In the genomic region with DNA sequence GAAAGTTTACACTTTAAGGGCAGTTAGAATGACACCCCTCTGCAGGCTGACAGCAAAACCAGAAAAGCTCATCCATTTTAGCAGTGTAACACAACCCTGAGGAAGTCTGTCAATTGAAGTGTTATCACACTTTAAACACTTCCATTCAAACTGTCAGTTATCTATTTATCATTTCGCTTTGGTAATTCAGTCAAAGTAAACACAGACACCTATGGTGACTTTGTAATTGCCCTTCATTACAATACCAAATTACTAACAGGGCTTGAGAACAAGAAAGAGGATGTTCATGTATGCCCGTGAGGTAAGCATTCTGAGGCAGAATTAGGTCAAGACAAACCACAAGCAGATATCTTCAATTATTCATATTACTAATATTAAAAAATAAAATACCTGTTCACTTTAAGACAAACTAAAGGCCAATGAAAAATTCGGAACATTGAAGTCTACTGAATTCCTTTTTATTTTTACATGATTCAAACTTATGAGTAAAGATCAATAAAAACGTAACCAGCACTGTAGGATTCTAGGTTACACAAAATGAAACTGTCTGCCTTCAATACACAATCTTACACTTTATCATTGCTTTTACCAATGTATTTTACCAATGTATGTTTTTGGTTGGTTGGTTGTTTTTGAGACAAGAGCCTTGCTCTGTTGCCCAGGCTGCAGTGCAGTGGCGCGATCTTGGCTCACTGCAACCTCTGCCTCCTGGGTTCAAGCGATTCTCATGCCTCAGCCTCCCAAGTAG, we compare ENCODE assay signal across 12 cellular contexts. TPM values are rescaled to one million over a fixed set of nuclear protein-coding genes. Genes with fewer than 3 reads are reported as not detected.
DNase-seq lines count a peak whose midpoint lies in the region; ATAC-seq and TF ChIP-seq lines count a peak whose summit lies in the region.
"Had no signal": no experiment of that assay in that cellular context is flagged by ENCODE, and none has a peak within 500 bp of the region (broad histone marks: within the 10 kb centered on the region; RNA-seq: fewer than 3 reads in every experiment).

No MANE protein-coding gene starts in this region.

- H2BK120ac ChIP-seq in H9 (ENCODE audit: low read depth, low read length, poor library complexity, severe bottlenecking) = no peak overlapping the region

- H3K36me3 Mint-ChIP-seq in memory B cell (no peaks in the 10 kb centered on the region), H9 (ENCODE audit: insufficient read depth in 1 of 3, low read depth in 3 of 3) (peaks cover 0 to 7% (median 7%) of the 10 kb centered on the region in 3 experiments; a peak in 4 of 7 replicates)

- H2BK12ac ChIP-seq in H9 (ENCODE audit: insufficient read length, low read depth, low read length) = no peak overlapping the region

- no CpG with 5 or more reads among the region's 7 CpGs for WGBS in H9 (ENCODE audit: extremely low coverage, insufficient read length, low lambda C conversion rate)

- ATAC-seq in SK-N-SH treated with all-trans-retinoic acid at 6 μM for 48 hours = peak; percentile 28
- peak; percentile 52 for ATAC-seq in memory B cell (ENCODE audit: low read depth)

- H2BK15ac ChIP-seq in H9 (ENCODE audit: low read depth, low read length) = no peak overlapping the region

- TF ChIP-seq CTCF in H9 (conservative IDR thresholded peaks at IDR 0.05) (no peak), GM20000 (IDR thresholded peaks at IDR 0.05; ENCODE audit: extremely low read depth, missing control alignments) (no peak)

- H3K4ac ChIP-seq in H9 (ENCODE audit: low read depth, low read length) = no peak overlapping the region

- H3K14ac ChIP-seq in H9 (ENCODE audit: insufficient read depth, low read length) = no peak overlapping the region

- DNase-seq in EL (peak; percentile 3), NCI-H1417 (lab: John Stamatoyannopoulos, UW) (peak in 2 of 3 experiments; percentile 41 to 90), memory B cell (ENCODE audit: low spot score in 2 of 2) (no peak), H9 (no peak), SIG-M5 (lab: John Stamatoyannopoulos, UW) (no peak), SW 1271 (lab: John Stamatoyannopoulos, UW) (no peak), GM20000 (ENCODE audit: low spot score) (no peak)
- DNase-seq: activated CD8-positive, alpha-beta memory T cell treated with anti-CD3 and anti-CD28 coated beads, Interleukin-2, amount 50 U/mL, for 4 hours; activated naive CD8-positive, alpha-beta T cell treated with anti-CD3 and anti-CD28 coated beads, Interleukin-2, amount 10 ng/mL, durations not matched to agents 7 days and 5 days; hypothalamus; NCI-H2029 had no signal

- no peak overlapping the region for H3K27ac Mint-ChIP-seq in memory B cell
- H3K27ac Mint-ChIP-seq in H9 = peak overlapping the region in 1 of 3 experiments; percentile 87; a peak in 2 of 7 replicates
- H3K27ac Mint-ChIP-seq: activated naive CD8-positive, alpha-beta T cell treated with anti-CD3 and anti-CD28 coated beads, Interleukin-2, amount 10 ng/mL, durations not matched to agents 7 days and 5 days had no signal

- no peak overlapping the region for H3K4me2 ChIP-seq in H9 (ENCODE audit: insufficient read depth, insufficient read length, low read length)

- no peak overlapping the region for H4K91ac ChIP-seq in H9 (ENCODE audit: insufficient read length, low read depth, low read length)

- H3K79me1 ChIP-seq in H9 (ENCODE audit: insufficient read depth, low read depth, low read length, poor library complexity, severe bottlenecking) = no peaks in the 10 kb centered on the region

- H4K5ac ChIP-seq in H9 (ENCODE audit: insufficient read length, low read depth, low read length) = no peak overlapping the region

- H3K9me3 Mint-ChIP-seq in memory B cell (no peaks in the 10 kb centered on the region), H9 (no peaks in the 10 kb centered on the region)
- H3K9me3 Mint-ChIP-seq: activated naive CD8-positive, alpha-beta T cell treated with anti-CD3 and anti-CD28 coated beads, Interleukin-2, amount 10 ng/mL, durations not matched to agents 7 days and 5 days had no signal

- H3K9ac ChIP-seq in H9 (ENCODE audit: extremely low read depth, insufficient read length, low read length) = no peak overlapping the region

- no peak overlapping the region for H3K23ac ChIP-seq in H9 (ENCODE audit: insufficient read length, low read depth, low read length)

- no peak overlapping the region for H2BK5ac ChIP-seq in H9 (ENCODE audit: insufficient read length, low read length)

- no peaks in the 10 kb centered on the region for H3K23me2 ChIP-seq in H9 (ENCODE audit: insufficient read length, low read depth, low read length, poor library complexity, severe bottlenecking)

- no peak overlapping the region for H2AFZ ChIP-seq in H9 (ENCODE audit: low read length)

- H3K27me3 ChIP-seq in H9 (ENCODE audit: insufficient read depth, low read length) = no peaks in the 10 kb centered on the region

- H3K79me2 ChIP-seq in H9 (ENCODE audit: insufficient read depth, low read length) = no peaks in the 10 kb centered on the region

- no peaks in the 10 kb centered on the region for H3K27me3 Mint-ChIP-seq in memory B cell
- no peaks in the 10 kb centered on the region for H3K27me3 Mint-ChIP-seq in H9 (ENCODE audit: low read depth)
- H3K27me3 Mint-ChIP-seq: activated naive CD8-positive, alpha-beta T cell treated with anti-CD3 and anti-CD28 coated beads, Interleukin-2, amount 10 ng/mL, durations not matched to agents 7 days and 5 days had no signal

- H3K56ac ChIP-seq in H9 (ENCODE audit: insufficient read length, low read depth, low read length) = no peak overlapping the region

- no peak overlapping the region for H2BK20ac ChIP-seq in H9 (ENCODE audit: low read depth, low read length, poor library complexity, severe bottlenecking)

- no peak overlapping the region for H3K18ac ChIP-seq in H9 (ENCODE audit: insufficient read length, low read depth, low read length)

- H3K4me1 Mint-ChIP-seq in memory B cell (peaks cover 3% of the 10 kb centered on the region), H9 (peaks cover 0 to 5% of the 10 kb centered on the region in 2 experiments; a peak in 3 of 4 replicates)

- no peak overlapping the region for H2AK5ac ChIP-seq in H9 (ENCODE audit: insufficient read length, low read length)

- no peaks in the 10 kb centered on the region for H4K20me1 ChIP-seq in H9 (ENCODE audit: control insufficient read depth, insufficient read depth, insufficient read length)

- no peak overlapping the region for H4K8ac ChIP-seq in H9 (replicated peaks; ENCODE audit: insufficient read length, low read depth, low read length)

- H3K27ac ChIP-seq in H9 (ENCODE audit: insufficient read length, low read depth, low read length) = no peak overlapping the region

- no peaks in the 10 kb centered on the region for H3K4me1 ChIP-seq in H9 (ENCODE audit: insufficient read depth, low read length)

- H3K4me3 Mint-ChIP-seq in memory B cell = no peak overlapping the region
- H3K4me3 Mint-ChIP-seq in H9 = no peak overlapping the region
- H3K4me3 Mint-ChIP-seq: activated naive CD8-positive, alpha-beta T cell treated with anti-CD3 and anti-CD28 coated beads, Interleukin-2, amount 10 ng/mL, durations not matched to agents 7 days and 5 days had no signal

- H3K9me3 ChIP-seq in H9 (ENCODE audit: control insufficient read depth, low read depth, low read length) = no peaks in the 10 kb centered on the region

- H3T11ph ChIP-seq in H9 (ENCODE audit: low read length) = no peak overlapping the region

TF ChIP-seq in SK-N-SH treated with all-trans-retinoic acid at 6 μM for 48 hours, 23 proteins besides CTCF, POLR2A, EP300 and RAD21:
- TF ChIP-seq ZNF565 (CRISPR knock-in tag; conservative IDR thresholded peaks at IDR 0.05; ENCODE audit: low read depth) (no peak), ESRRG (CRISPR knock-in tag; IDR thresholded peaks at IDR 0.05) (no peak), ZFP30 (CRISPR knock-in tag; IDR thresholded peaks at IDR 0.05) (no peak), ZC3H10 (CRISPR knock-in tag; IDR thresholded peaks at IDR 0.05) (no peak)

RNA-seq across cellular contexts. Expression of a gene that starts 57.1 kb away (rescaled TPM):
- total RNA-seq in H9 (2021) = 18.3 and 20.2 TPM in 2 replicates

Comparison
In these comparisons a context has a peak if more than half of its experiments do, and no peak if none do; other contexts are left out.
1. DNase-seq: peak in EL (single experiment) and NCI-H1417 (2 of 3); none in memory B cell (0 of 2), H9 (single experiment), SIG-M5 (single experiment), SW 1271 (0 of 2) and GM20000 (single experiment).